In the genomic region with DNA sequence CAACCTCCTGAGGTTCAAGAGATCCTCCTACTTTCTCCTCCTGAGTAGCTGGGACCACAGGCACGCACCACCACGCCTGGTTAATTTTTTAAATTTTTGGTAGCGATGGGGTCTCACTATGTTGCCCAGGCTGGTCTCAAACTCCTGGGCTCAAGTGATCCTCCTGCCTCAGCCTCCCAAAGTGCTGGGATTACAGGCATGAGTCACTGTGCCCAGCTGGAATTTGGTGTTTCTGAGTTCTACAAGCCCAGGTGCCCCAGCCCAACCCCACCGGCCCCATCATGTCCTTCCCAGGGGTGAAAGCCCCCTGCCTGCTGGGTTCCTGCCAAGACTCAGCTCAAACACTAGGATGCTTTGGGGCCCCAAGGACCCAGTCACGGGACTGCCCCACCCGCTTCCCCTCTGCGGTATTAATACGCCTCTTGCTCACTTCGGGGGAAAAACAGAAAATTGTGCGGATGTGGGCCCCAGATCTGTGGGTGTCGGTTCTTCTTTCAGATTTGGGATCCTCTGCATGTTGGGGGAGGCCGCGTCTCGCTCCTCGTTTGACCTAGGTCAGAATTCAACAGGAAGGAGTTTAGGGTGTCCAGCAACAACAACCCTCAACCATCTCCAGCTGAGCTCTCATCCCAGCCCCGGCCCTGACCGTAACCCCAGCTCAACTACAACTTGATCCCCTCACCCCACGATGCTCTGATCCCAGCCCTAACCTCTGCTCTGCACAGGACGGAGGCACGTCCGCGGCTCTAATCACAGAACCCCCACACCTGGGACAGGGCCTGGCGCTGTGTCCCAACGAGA, we compare ENCODE assay signal across 9 cellular contexts. TPM values are rescaled to one million over a fixed set of nuclear protein-coding genes. Genes with fewer than 3 reads are reported as not detected.
A peak's percentile ranks its signal among the peaks of the same experiment; 100 is the strongest.
DNase-seq lines count a peak whose midpoint lies in the region; ATAC-seq and TF ChIP-seq lines count a peak whose summit lies in the region.
"Had no signal": no experiment of that assay in that cellular context is flagged by ENCODE, and none has a peak within 500 bp of the region (broad histone marks: within the 10 kb centered on the region; RNA-seq: fewer than 3 reads in every experiment).

No MANE protein-coding gene starts in this region.

- POLR2A ChIA-PET in GM10248 (lab: Yijun Ruan, JAX): interaction anchor here (0.6 kb wide), 1 partner anchor 76 kb away, joined by 3 read pairs; a partner anchor contains a TSS
- POLR2A ChIA-PET in activated CD4-positive, alpha-beta T cell treated with anti-CD3 and anti-CD28 coated beads for 36 hours (lab: Charles Lee): interaction anchor here (0.7 kb wide), 1 partner anchor 27 kb away, joined by 4 read pairs; no protein-coding TSS in a partner anchor

- DNase-seq in GM10248 (ENCODE audit: extremely low spot score): peak; percentile 76
- DNase-seq in activated CD4-positive, alpha-beta T cell treated with anti-CD3 and anti-CD28 coated beads for 36 hours: peak; percentile 88
- DNase-seq in globus pallidus (ENCODE audit: low spot score): peak; percentile 9
- peak; percentile 56 for DNase-seq in stimulated activated CD8-positive, alpha-beta memory T cell treated with anti-CD3 and anti-CD28 coated beads, Interleukin-12 subunit alpha, Interleukin-12 subunit beta, amount 100 ng/mL, for 1 hour (ENCODE audit: low read depth)
- no peak for DNase-seq in SHP77 treated with DMSO at 0.1 percent for 48 hours (lab: John Stamatoyannopoulos, UW)
- DNase-seq in NCI-H2171 treated with DMSO at 0.1 percent for 48 hours (lab: John Stamatoyannopoulos, UW): no peak
- DNase-seq: DND-41 had no signal

- CTCF ChIA-PET in GM10248 (lab: Yijun Ruan, JAX): interaction anchor here (1.0 to 1.7 kb wide), 2 partner anchors 19 to 50 kb away, joined by 3 to 7 read pairs; no protein-coding TSS in a partner anchor
- CTCF ChIA-PET in activated CD4-positive, alpha-beta T cell treated with anti-CD3 and anti-CD28 coated beads for 36 hours (lab: Charles Lee): interaction anchor here (1.0 to 2.2 kb wide), 2 partner anchors 94 to 138 kb away, joined by 4 to 8 read pairs; no protein-coding TSS in a partner anchor

- H3K27me3 Mint-ChIP-seq in activated CD4-positive, alpha-beta T cell treated with anti-CD3 and anti-CD28 coated beads for 36 hours: no peaks in the 10 kb centered on the region

- no peak for TF ChIP-seq CTCF in GM10248 (IDR thresholded peaks at IDR 0.05; ENCODE audit: control extremely low read depth, extremely low read depth, low read depth, missing control alignments)

- no peaks in the 10 kb centered on the region for H3K36me3 Mint-ChIP-seq in activated CD4-positive, alpha-beta T cell treated with anti-CD3 and anti-CD28 coated beads for 36 hours (ENCODE audit: low read depth)

- peaks cover 40% of the 10 kb centered on the region for H3K4me1 Mint-ChIP-seq in activated CD4-positive, alpha-beta T cell treated with anti-CD3 and anti-CD28 coated beads for 36 hours

- intact Hi-C loops in activated CD4-positive, alpha-beta T cell treated with anti-CD3 and anti-CD28 coated beads for 36 hours (cut with DNase I, micrococcal nuclease): loop anchor here (1.0 to 5.0 kb wide), 2 partner anchors 47 to 102 kb away; no protein-coding TSS in a partner anchor

- H3K4me3 Mint-ChIP-seq in activated CD4-positive, alpha-beta T cell treated with anti-CD3 and anti-CD28 coated beads for 36 hours: no peak overlapping the region

- peak; percentile 46 for ATAC-seq in HG03103 (IDR thresholded peaks at IDR 0.05; ENCODE audit: low read depth, unreplicated experiment)
- ATAC-seq in activated CD4-positive, alpha-beta T cell treated with anti-CD3 and anti-CD28 coated beads for 36 hours: peak; percentile 94
- no peak for ATAC-seq in HG03469 (IDR thresholded peaks at IDR 0.05; ENCODE audit: unreplicated experiment)

- no peaks in the 10 kb centered on the region for H3K9me3 Mint-ChIP-seq in activated CD4-positive, alpha-beta T cell treated with anti-CD3 and anti-CD28 coated beads for 36 hours (ENCODE audit: low read depth)

- peak overlapping the region; percentile 80 for H3K27ac Mint-ChIP-seq in activated CD4-positive, alpha-beta T cell treated with anti-CD3 and anti-CD28 coated beads for 36 hours

RNA-seq across cellular contexts. Expression of a gene that starts 3.7 kb away (rescaled TPM):
- 1 to 10 TPM; 2.6 to 3.5 TPM for total RNA-seq in activated CD4-positive, alpha-beta T cell treated with anti-CD3 and anti-CD28 coated beads for 36 hours

RNA-seq across cellular contexts. Expression of a gene that starts 25.0 kb away (rescaled TPM):
- 10 to 100 TPM; 90.2 to 95.2 TPM for total RNA-seq in activated CD4-positive, alpha-beta T cell treated with anti-CD3 and anti-CD28 coated beads for 36 hours

RNA-seq across cellular contexts. Expression of a gene that starts 26.3 kb away (rescaled TPM):
- total RNA-seq in activated CD4-positive, alpha-beta T cell treated with anti-CD3 and anti-CD28 coated beads for 36 hours: not detected

RNA-seq across cellular contexts. Expression of a gene that starts 28.7 kb away (rescaled TPM):
- not detected for total RNA-seq in activated CD4-positive, alpha-beta T cell treated with anti-CD3 and anti-CD28 coated beads for 36 hours

RNA-seq across cellular contexts. Expression of a gene that starts 36.7 kb away (rescaled TPM):
- not detected for total RNA-seq in activated CD4-positive, alpha-beta T cell treated with anti-CD3 and anti-CD28 coated beads for 36 hours

Comparison
In these comparisons a context has a peak if more than half of its experiments do, and no peak if none do; other contexts are left out.
1. DNase-seq: peak in GM10248 (single experiment), activated CD4-positive, alpha-beta T cell treated with anti-CD3 and anti-CD28 coated beads for 36 hours (single experiment), globus pallidus (single experiment) and stimulated activated CD8-positive, alpha-beta memory T cell treated with anti-CD3 and anti-CD28 coated beads, Interleukin-12 subunit alpha, Interleukin-12 subunit beta, amount 100 ng/mL, for 1 hour (single experiment); none in SHP77 treated with DMSO at 0.1 percent for 48 hours (single experiment) and NCI-H2171 treated with DMSO at 0.1 percent for 48 hours (single experiment).